ENCODE assay signal across 8 cellular contexts in genomic region chr11:695332-695605, GRCh38. TPM values are rescaled to one million over a fixed set of nuclear protein-coding genes. Genes with fewer than 3 reads are reported as not detected.
DNase-seq lines count a peak whose midpoint lies in the region; ATAC-seq and TF ChIP-seq lines count a peak whose summit lies in the region.

No MANE protein-coding gene starts in this region.

- no peak for DNase-seq in GM23248
- DNase-seq in WTC11 (ENCODE audit: low spot score) = no peak
- no peak for DNase-seq in glutamatergic neuron
- DNase-seq in MV-4-11 (lab: John Stamatoyannopoulos, UW) = no peak
- no peak for DNase-seq in NCI-H2196 (lab: John Stamatoyannopoulos, UW; ENCODE audit: unreplicated experiment)
- DNase-seq in NCI-H446 treated with DMSO at 0.1 percent for 48 hours (lab: John Stamatoyannopoulos, UW) = no peak

- WGBS in GM23248 (ENCODE audit: low coverage in 1 of 2, low lambda C conversion rate in 2 of 2, missing lambda C conversion rate in 2 of 2), 2 experiments = 2% methylated on average over 32 of the region's 32 CpGs

- peaks cover 31% of the 10 kb centered on the region for H3K4me1 ChIP-seq in GM23248 (ENCODE audit: insufficient read depth)
- peaks cover 43% of the 10 kb centered on the region for H3K4me1 ChIP-seq in skeletal muscle satellite cell (ENCODE audit: control insufficient read depth, insufficient read depth, low read length)

- peak overlapping the region; percentile 94 for H3K27ac ChIP-seq in GM23248

- H3K27me3 ChIP-seq in GM23248 (replicated peaks; ENCODE audit: insufficient read depth) (no peaks in the 10 kb centered on the region), skeletal muscle satellite cell (ENCODE audit: control insufficient read depth, insufficient read depth, low read length) (no peaks in the 10 kb centered on the region)

- H3K9me3 ChIP-seq in GM23248 (ENCODE audit: low read depth) (no peaks in the 10 kb centered on the region), skeletal muscle satellite cell (replicated peaks; ENCODE audit: low read length) (no peaks in the 10 kb centered on the region)

- in situ Hi-C loops in GM23248 (cut with MboI) = no loop called here

- CTCF ChIA-PET in WTC11 (lab: Charles Lee) = interaction anchor here (0.6 to 4.0 kb wide), 14 partner anchors 11 to 141 kb away, joined by 3 to 38 read pairs (median 5); partner anchors contain the start of gene EPS8L2

- H4K20me1 ChIP-seq in GM23248 (ENCODE audit: insufficient read depth) = no peaks in the 10 kb centered on the region

- H3K4me3 ChIP-seq in GM23248 (peak overlapping the region; percentile 84), skeletal muscle satellite cell (ENCODE audit: low read length) (peak overlapping the region; percentile 83)

- POLR2A ChIA-PET in WTC11 (lab: Charles Lee) = interaction anchor here (0.6 to 2.0 kb wide), 8 partner anchors 8 to 119 kb away, joined by 3 to 5 read pairs (median 4); no protein-coding TSS in a partner anchor

- H3K4me2 ChIP-seq in GM23248 (ENCODE audit: unreplicated experiment) (peak overlapping the region; percentile 23), skeletal muscle satellite cell (ENCODE audit: low read length) (peak overlapping the region; percentile 90)

- H3K9me2 ChIP-seq in GM23248 (ENCODE audit: insufficient read depth) = no peaks in the 10 kb centered on the region

- H3K27me3 Mint-ChIP-seq in WTC11 (ENCODE audit: low read depth) (no peaks in the 10 kb centered on the region), glutamatergic neuron (ENCODE audit: unreplicated experiment) (peaks cover 10% of the 10 kb centered on the region)

- no peaks in the 10 kb centered on the region for H3K36me3 ChIP-seq in GM23248 (ENCODE audit: low read depth)
- H3K36me3 ChIP-seq in skeletal muscle satellite cell (ENCODE audit: insufficient read depth, low read length) = peaks cover 4% of the 10 kb centered on the region

- H3K4me3 Mint-ChIP-seq in WTC11 (peak overlapping the region; percentile 78), glutamatergic neuron (ENCODE audit: unreplicated experiment) (peak overlapping the region; percentile 84)

- TF ChIP-seq CTCF in WTC11 (IDR thresholded peaks at IDR 0.05) = no peak
- TF ChIP-seq CTCF in glutamatergic neuron (IDR thresholded peaks at IDR 0.05; ENCODE audit: partially characterized antibody, unreplicated experiment) = no peak

- peaks cover 25% of the 10 kb centered on the region for H3F3A ChIP-seq in GM23248 (ENCODE audit: insufficient read depth)

- H2AFZ ChIP-seq in GM23248 = peak overlapping the region; percentile 74

- no peak for ATAC-seq in WTC11
- ATAC-seq in GM19455 (IDR thresholded peaks at IDR 0.05; ENCODE audit: unreplicated experiment) = no peak

- peak overlapping the region; percentile 96 for H3K9ac ChIP-seq in GM23248
- peak overlapping the region; percentile 99 for H3K9ac ChIP-seq in skeletal muscle satellite cell (ENCODE audit: low read depth, low read length)

- H3K36me3 Mint-ChIP-seq in WTC11 (peaks cover 2% of the 10 kb centered on the region; the same call in 1 of the 2 replicates), glutamatergic neuron (ENCODE audit: unreplicated experiment) (no peaks in the 10 kb centered on the region)

- H3K4me1 Mint-ChIP-seq in WTC11 (peaks cover 34% of the 10 kb centered on the region), glutamatergic neuron (ENCODE audit: low read depth, unreplicated experiment) (peaks cover 31% of the 10 kb centered on the region)

- H3K27ac Mint-ChIP-seq in WTC11 = peak overlapping the region; percentile 91
- H3K27ac Mint-ChIP-seq in glutamatergic neuron (ENCODE audit: unreplicated experiment) = peak overlapping the region; percentile 85

- H3K79me2 ChIP-seq in GM23248 (ENCODE audit: insufficient read depth) = peaks cover 68% of the 10 kb centered on the region

- H3K9me3 Mint-ChIP-seq in WTC11 (no peaks in the 10 kb centered on the region), glutamatergic neuron (ENCODE audit: unreplicated experiment) (peaks cover 11% of the 10 kb centered on the region)

TF ChIP-seq in WTC11, 78 proteins besides CTCF, POLR2A, EP300 and RAD21:
- no peak for TF ChIP-seq ZBTB43 (CRISPR knock-in tag; IDR thresholded peaks at IDR 0.05)

RNA-seq across cellular contexts. Expression of gene DEAF1, which starts 0.2 kb away (rescaled TPM):
- 31.6 and 38.5 TPM in 2 replicates for total RNA-seq in GM23248 (2014; rRNA removed; shearing (Covaris generic))
- polyA plus RNA-seq in GM23248 (2016; fragmentation: Nextera tagmentation; extraction: Ambion mirVana) = 31.7 and 35.0 TPM in 2 replicates
- 62.2 to 85.3 TPM (median 81.1 TPM) in 3 replicates for total RNA-seq in WTC11 (2021)
- 51.5 TPM for total RNA-seq in glutamatergic neuron (ENCODE audit: unreplicated experiment)
- 27.9 and 36.0 TPM in 2 replicates for total RNA-seq in skeletal muscle satellite cell (2012; rRNA removed)

RNA-seq across cellular contexts. Expression of gene TMEM80, which starts 0.3 kb away (rescaled TPM):
- 27.0 and 37.3 TPM in 2 replicates for total RNA-seq in GM23248 (2014; rRNA removed; shearing (Covaris generic))
- polyA plus RNA-seq in GM23248 (2016; fragmentation: Nextera tagmentation; extraction: Ambion mirVana) = 47.9 and 50.1 TPM in 2 replicates
- 23.4 to 28.4 TPM (median 24.5 TPM) in 3 replicates for total RNA-seq in WTC11 (2021)
- total RNA-seq in glutamatergic neuron (ENCODE audit: unreplicated experiment) = 29.7 TPM
- 8.1 and 8.4 TPM in 2 replicates for total RNA-seq in skeletal muscle satellite cell (2012; rRNA removed)

RNA-seq across cellular contexts. Expression of gene EPS8L2, which starts 10.8 kb away (rescaled TPM):
- total RNA-seq in GM23248 (2014; rRNA removed; shearing (Covaris generic)) = 58.3 and 59.7 TPM in 2 replicates
- 46.4 and 48.2 TPM in 2 replicates for polyA plus RNA-seq in GM23248 (2016; fragmentation: Nextera tagmentation; extraction: Ambion mirVana)
- total RNA-seq in WTC11 (2021) (49.9 to 56.3 TPM (median 51.6 TPM) in 3 replicates), glutamatergic neuron (ENCODE audit: unreplicated experiment) (12.7 TPM)
- 10.4 and 19.4 TPM in 2 replicates for total RNA-seq in skeletal muscle satellite cell (2012; rRNA removed)

RNA-seq across cellular contexts. Expression of gene TALDO1, which starts 52.0 kb away (rescaled TPM):
- total RNA-seq in GM23248 (2014; rRNA removed; shearing (Covaris generic)) = 185 and 216 TPM in 2 replicates
- polyA plus RNA-seq in GM23248 (2016; fragmentation: Nextera tagmentation; extraction: Ambion mirVana) = 313 and 318 TPM in 2 replicates
- total RNA-seq in WTC11 (2021) (314 to 352 TPM (median 343 TPM) in 3 replicates), glutamatergic neuron (ENCODE audit: unreplicated experiment) (182 TPM)
- total RNA-seq in skeletal muscle satellite cell (2012; rRNA removed) = 178 and 201 TPM in 2 replicates

RNA-seq across cellular contexts. Expression of gene DRD4, which starts 58.2 kb away (rescaled TPM):
- total RNA-seq in GM23248 (2014; rRNA removed; shearing (Covaris generic)) = not detected in 2 replicates
- polyA plus RNA-seq in GM23248 (2016; fragmentation: Nextera tagmentation; extraction: Ambion mirVana) = not detected in 2 replicates
- total RNA-seq in WTC11 (2021) (3.7 to 5.8 TPM (median 5.5 TPM) in 3 replicates), glutamatergic neuron (ENCODE audit: unreplicated experiment) (2.9 TPM)
- total RNA-seq in skeletal muscle satellite cell (2012; rRNA removed) = not detected in 2 replicates
